10 cellular contexts compared by ENCODE assay signal in the genomic region with DNA sequence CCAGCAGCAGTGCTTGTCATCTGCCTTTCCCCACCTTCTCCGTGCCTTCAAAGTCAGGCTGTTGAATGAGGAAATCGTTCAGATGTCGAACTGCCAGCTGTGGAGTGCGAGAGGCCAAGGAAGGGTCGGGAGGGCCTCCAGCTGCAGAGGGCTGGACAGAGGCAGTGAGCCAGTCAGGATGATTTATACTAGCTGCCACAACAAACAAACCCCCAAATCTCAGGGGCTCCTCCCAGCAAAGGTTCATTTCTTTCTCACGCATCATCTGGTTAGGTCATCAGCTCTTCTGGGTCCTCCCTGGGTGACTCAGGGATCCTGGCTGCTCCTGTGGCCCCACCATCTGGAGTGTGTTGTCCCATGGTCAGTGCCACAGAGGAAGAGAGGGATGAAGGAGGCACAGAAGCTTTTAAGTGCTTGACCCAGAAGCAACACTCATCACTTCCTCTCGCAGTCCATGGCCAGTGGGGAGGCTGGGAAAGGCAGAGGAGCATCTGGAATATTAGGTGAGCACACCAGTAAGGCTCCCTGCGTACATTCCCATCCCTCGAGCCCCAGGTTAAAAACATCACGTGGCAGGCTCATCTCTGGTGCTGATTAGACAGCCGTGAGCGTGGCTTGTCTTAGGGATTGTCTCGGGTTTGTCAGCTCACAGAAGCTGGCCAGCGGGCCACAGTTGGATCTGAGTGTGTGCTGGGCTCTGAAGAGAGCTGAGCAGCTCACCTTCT.
DNase-seq lines count a peak whose midpoint lies in the region; ATAC-seq lines count a peak whose summit lies in the region.
"Had no signal": no experiment of that assay in that cellular context is flagged by ENCODE, and none has a peak within 500 bp of the region (broad histone marks: within the 10 kb centered on the region; RNA-seq: fewer than 3 reads in every experiment).

No MANE protein-coding gene starts in this region.

- no peak for ATAC-seq in GM19467 (IDR thresholded peaks at IDR 0.05; ENCODE audit: unreplicated experiment)
- ATAC-seq: GM12878 had no signal

- peak; percentile 99 for DNase-seq in ELR (ENCODE audit: low read depth)
- peak; percentile 87 for DNase-seq in T1000 (lab: John Stamatoyannopoulos, UW)
- peak; percentile 41 for DNase-seq in glomerular endothelial cell (ENCODE audit: extremely low read depth, low read depth, low spot score)
- DNase-seq in renal cortical epithelial cell (ENCODE audit: low read depth) = peak; percentile 50
- DNase-seq in amygdala (lab: John Stamatoyannopoulos, UW) = no peak
- DNase-seq in NCI-H2171 (lab: John Stamatoyannopoulos, UW) = no peak
- no peak for DNase-seq in OCI-M1 (lab: John Stamatoyannopoulos, UW)
- DNase-seq: activated CD4-positive, alpha-beta memory T cell treated with anti-CD3 and anti-CD28 coated beads for 36 hours had no signal

Comparison
In these comparisons a context has a peak if more than half of its experiments do, and no peak if none do; other contexts are left out.
1. DNase-seq: peak in ELR (single experiment), T1000 (single experiment), glomerular endothelial cell (single experiment) and renal cortical epithelial cell (single experiment); none in amygdala (0 of 56), NCI-H2171 (single experiment) and OCI-M1 (single experiment).